ENCODE assay signal across 14 cellular contexts in genomic region chr15:62453979-62454378, GRCh38.
DNase-seq lines count a peak whose midpoint lies in the region; ATAC-seq, FAIRE-seq and TF ChIP-seq lines count a peak whose summit lies in the region.
"Had no signal": no experiment of that assay in that cellular context is flagged by ENCODE, and none has a peak within 500 bp of the region (broad histone marks: within the 10 kb centered on the region; RNA-seq: fewer than 3 reads in every experiment).

No MANE protein-coding gene starts in this region.

- H3K9me3 Mint-ChIP-seq in MCF 10A (ENCODE audit: unreplicated experiment) = no peaks in the 10 kb centered on the region
- peaks cover 4% of the 10 kb centered on the region for H3K9me3 Mint-ChIP-seq in astrocyte (ENCODE audit: unreplicated experiment)
- H3K9me3 Mint-ChIP-seq: activated naive CD8-positive, alpha-beta T cell treated with anti-CD3 and anti-CD28 coated beads, Interleukin-2, amount 50 U/mL, for 24 hours; type B pancreatic cell had no signal

- TF ChIP-seq CTCF in MCF 10A (IDR thresholded peaks at IDR 0.05; ENCODE audit: unreplicated experiment) (no peak), breast epithelium (IDR thresholded peaks at IDR 0.05) (no peak), astrocyte (IDR thresholded peaks at IDR 0.05; ENCODE audit: insufficient read depth, low read depth, low read length) (no peak), hepatocyte (IDR thresholded peaks at IDR 0.05; ENCODE audit: poor library complexity) (no peak), tibial nerve (IDR thresholded peaks at IDR 0.05) (no peak), spleen (IDR thresholded peaks at IDR 0.05 in 8 of 11, conservative IDR thresholded peaks at IDR 0.05 in 3 of 11) (no peak)

- no peak for ATAC-seq in HG03442 (IDR thresholded peaks at IDR 0.05; ENCODE audit: unreplicated experiment)
- ATAC-seq in GM19035 (IDR thresholded peaks at IDR 0.05; ENCODE audit: unreplicated experiment) = no peak
- ATAC-seq: activated CD8-positive, alpha-beta memory T cell treated with anti-CD3 and anti-CD28 coated beads, Interleukin-2, amount 10 ng/mL, durations not matched to agents 7 days and 5 days; activated naive CD8-positive, alpha-beta T cell treated with anti-CD3 and anti-CD28 coated beads, Interleukin-2, amount 50 U/mL, for 24 hours; K562 had no signal

- CTCF ChIA-PET in MCF 10A (lab: Yijun Ruan, JAX) = no interaction called here

- H3K79me2 ChIP-seq in astrocyte (ENCODE audit: insufficient read depth, low read length) (no peaks in the 10 kb centered on the region), hepatocyte (peaks cover 7% of the 10 kb centered on the region)

- no peak overlapping the region for H3K27ac Mint-ChIP-seq in MCF 10A (ENCODE audit: low read depth, unreplicated experiment)
- no peak overlapping the region for H3K27ac Mint-ChIP-seq in astrocyte (ENCODE audit: unreplicated experiment)
- H3K27ac Mint-ChIP-seq: activated CD8-positive, alpha-beta memory T cell treated with anti-CD3 and anti-CD28 coated beads, Interleukin-2, amount 10 ng/mL, durations not matched to agents 7 days and 5 days; activated naive CD8-positive, alpha-beta T cell treated with anti-CD3 and anti-CD28 coated beads, Interleukin-2, amount 50 U/mL, for 24 hours; type B pancreatic cell had no signal

- H3K4me1 Mint-ChIP-seq in MCF 10A (ENCODE audit: insufficient read depth, unreplicated experiment) (peaks cover 17% of the 10 kb centered on the region), astrocyte (ENCODE audit: low read depth, unreplicated experiment) (peaks cover 37% of the 10 kb centered on the region)
- H3K4me1 Mint-ChIP-seq: activated CD8-positive, alpha-beta memory T cell treated with anti-CD3 and anti-CD28 coated beads, Interleukin-2, amount 10 ng/mL, durations not matched to agents 7 days and 5 days; activated naive CD8-positive, alpha-beta T cell treated with anti-CD3 and anti-CD28 coated beads, Interleukin-2, amount 50 U/mL, for 24 hours had no signal

- H2AFZ ChIP-seq in astrocyte (ENCODE audit: low read depth, low read length) = no peak overlapping the region
- H2AFZ ChIP-seq in hepatocyte = no peak overlapping the region

- H3K4me3 Mint-ChIP-seq in MCF 10A (ENCODE audit: unreplicated experiment) (no peak overlapping the region), astrocyte (ENCODE audit: unreplicated experiment) (peak overlapping the region; percentile 6)
- H3K4me3 Mint-ChIP-seq: activated CD8-positive, alpha-beta memory T cell treated with anti-CD3 and anti-CD28 coated beads, Interleukin-2, amount 10 ng/mL, durations not matched to agents 7 days and 5 days; activated naive CD8-positive, alpha-beta T cell treated with anti-CD3 and anti-CD28 coated beads, Interleukin-2, amount 50 U/mL, for 24 hours; type B pancreatic cell had no signal

- H3K9ac ChIP-seq in astrocyte (ENCODE audit: low read length) = peak overlapping the region; percentile 57

- H3K36me3 ChIP-seq in breast epithelium = no peaks in the 10 kb centered on the region
- no peaks in the 10 kb centered on the region for H3K36me3 ChIP-seq in astrocyte (ENCODE audit: insufficient read depth, low read length)
- H3K36me3 ChIP-seq in hepatocyte (replicated peaks; ENCODE audit: insufficient read depth, low read depth) = no peaks in the 10 kb centered on the region
- H3K36me3 ChIP-seq in tibial nerve = no peaks in the 10 kb centered on the region
- no peaks in the 10 kb centered on the region for H3K36me3 ChIP-seq in spleen

- H3K4me2 ChIP-seq in astrocyte (ENCODE audit: low read length) = peak overlapping the region; percentile 76
- H3K4me2 ChIP-seq in hepatocyte = no peak overlapping the region

- H3K9me2 ChIP-seq in hepatocyte (replicated peaks; ENCODE audit: insufficient read depth) = no peaks in the 10 kb centered on the region

- peaks cover 6% of the 10 kb centered on the region for H3K36me3 Mint-ChIP-seq in MCF 10A (ENCODE audit: insufficient read depth, unreplicated experiment)
- H3K36me3 Mint-ChIP-seq in astrocyte (ENCODE audit: low read depth, unreplicated experiment) = peaks cover 11% of the 10 kb centered on the region
- H3K36me3 Mint-ChIP-seq: activated CD8-positive, alpha-beta memory T cell treated with anti-CD3 and anti-CD28 coated beads, Interleukin-2, amount 10 ng/mL, durations not matched to agents 7 days and 5 days had no signal

- peaks cover 6% of the 10 kb centered on the region for H4K20me1 ChIP-seq in astrocyte (ENCODE audit: insufficient read depth, low read length)
- no peaks in the 10 kb centered on the region for H4K20me1 ChIP-seq in hepatocyte (ENCODE audit: insufficient read depth, poor library complexity, severe bottlenecking)

- H3K27ac ChIP-seq in breast epithelium (peak overlapping the region in 1 of 2 donors; percentile 69), astrocyte (ENCODE audit: low read depth, low read length) (peak overlapping the region; percentile 60), hepatocyte (peak overlapping the region; percentile 56), tibial nerve (peak overlapping the region; percentile 54 to 92 (median 70)), spleen (no peak overlapping the region)
- H3K27ac ChIP-seq: 22Rv1 had no signal

- H3K9me3 ChIP-seq in breast epithelium = no peaks in the 10 kb centered on the region
- H3K9me3 ChIP-seq in astrocyte (ENCODE audit: insufficient read depth, low read depth, low read length) = no peaks in the 10 kb centered on the region
- no peaks in the 10 kb centered on the region for H3K9me3 ChIP-seq in hepatocyte (ENCODE audit: low read depth)
- no peaks in the 10 kb centered on the region for H3K9me3 ChIP-seq in tibial nerve
- no peaks in the 10 kb centered on the region for H3K9me3 ChIP-seq in spleen

- TF ChIP-seq POLR2A in breast epithelium (IDR thresholded peaks at IDR 0.05) (no peak), tibial nerve (IDR thresholded peaks at IDR 0.05) (no peak), spleen (IDR thresholded peaks at IDR 0.05) (no peak)

- no TSS peak for BruUV-seq in MCF 10A (replicated peaks; lab: Mats Ljungman, UMichigan)

- no peaks in the 10 kb centered on the region for H3K27me3 ChIP-seq in breast epithelium
- H3K27me3 ChIP-seq in astrocyte (ENCODE audit: insufficient read depth, low read length) = no peaks in the 10 kb centered on the region
- no peaks in the 10 kb centered on the region for H3K27me3 ChIP-seq in hepatocyte
- H3K27me3 ChIP-seq in tibial nerve = no peaks in the 10 kb centered on the region
- no peaks in the 10 kb centered on the region for H3K27me3 ChIP-seq in spleen (replicated peaks in 1 of 7)

- POLR2A ChIA-PET in MCF 10A (lab: Yijun Ruan, JAX) = no interaction called here

- H3K4me3 ChIP-seq in breast epithelium (no peak overlapping the region), astrocyte (ENCODE audit: insufficient read depth, low read depth, low read length) (no peak overlapping the region), hepatocyte (no peak overlapping the region), tibial nerve (no peak overlapping the region), spleen (no peak overlapping the region)
- H3K4me3 ChIP-seq: K562 had no signal

- WGBS in hepatocyte (ENCODE audit: low lambda C conversion rate, missing lambda C conversion rate) = 77% methylated on average over 5 of the region's 5 CpGs
- 30 to 31% methylated on average over 5 of the region's 5 CpGs for WGBS in tibial nerve, 2 donors
- 57 to 87% (median 79%) methylated on average over 5 of the region's 5 CpGs for WGBS in spleen, 5 donors

- no peak for TF ChIP-seq EP300 in tibial nerve (IDR thresholded peaks at IDR 0.05)

- H3K4me1 ChIP-seq in breast epithelium (no peaks in the 10 kb centered on the region), astrocyte (ENCODE audit: insufficient read depth, low read length) (peaks cover 40% of the 10 kb centered on the region), hepatocyte (ENCODE audit: insufficient read depth) (peaks cover 15% of the 10 kb centered on the region), tibial nerve (peaks cover 0 to 71% (median 17%) of the 10 kb centered on the region in 4 donors), spleen (no peaks in the 10 kb centered on the region)

- peak; percentile 87 for FAIRE-seq in astrocyte (lab: Jason Lieb, UNC)
- FAIRE-seq: GM12891, K562 had no signal

- intact Hi-C loops in MCF 10A (cut with micrococcal nuclease) = no loop called here
- intact Hi-C loops in breast epithelium (cut with DNase I; ENCODE audit: low total_unique reads) = no loop called here
- intact Hi-C loops in spleen (cut with DNase I; ENCODE audit: low total_unique reads) = no loop called here

- peak; percentile 54 for DNase-seq in MCF 10A (ENCODE audit: unreplicated experiment)
- DNase-seq in breast epithelium (ENCODE audit: low spot score in 2 of 2) = no peak
- peak; percentile 66 for DNase-seq in astrocyte (ENCODE audit: low read depth)
- DNase-seq in hepatocyte (ENCODE audit: low spot score) = no peak
- no peak for DNase-seq in tibial nerve (ENCODE audit: low spot score in 2 of 2)
- DNase-seq in spleen = no peak
- DNase-seq: activated CD8-positive, alpha-beta memory T cell treated with anti-CD3 and anti-CD28 coated beads, Interleukin-2, amount 10 ng/mL, durations not matched to agents 7 days and 5 days; activated naive CD8-positive, alpha-beta T cell treated with anti-CD3 and anti-CD28 coated beads, Interleukin-2, amount 50 U/mL, for 24 hours had no signal

- H3K27me3 Mint-ChIP-seq in MCF 10A (ENCODE audit: insufficient read depth, unreplicated experiment) = no peaks in the 10 kb centered on the region
- no peaks in the 10 kb centered on the region for H3K27me3 Mint-ChIP-seq in astrocyte (ENCODE audit: low read depth, unreplicated experiment)
- H3K27me3 Mint-ChIP-seq: activated naive CD8-positive, alpha-beta T cell treated with anti-CD3 and anti-CD28 coated beads, Interleukin-2, amount 50 U/mL, for 24 hours had no signal

Comparison
In these comparisons a context has a peak if more than half of its experiments do, and no peak if none do; other contexts are left out.
1. DNase-seq: peak in MCF 10A (single experiment) and astrocyte (single experiment); none in breast epithelium (0 of 2), hepatocyte (single experiment), tibial nerve (0 of 2) and spleen (single experiment).
2. H3K27ac ChIP-seq: peak in astrocyte (single experiment), hepatocyte (single experiment) and tibial nerve (4 of 4); none in spleen (0 of 8).